Comparison of ENCODE assay signal across 7 cellular contexts in genomic region chr1:25431495-25432363, GRCh38. TPM values are rescaled to one million over a fixed set of nuclear protein-coding genes. Genes with fewer than 3 reads are reported as not detected.
A peak's percentile ranks its signal among the peaks of the same experiment; 100 is the strongest.
DNase-seq lines count a peak whose midpoint lies in the region; ATAC-seq and TF ChIP-seq lines count a peak whose summit lies in the region.

No MANE protein-coding gene starts in this region.

- H3K27me3 Mint-ChIP-seq in neural crest cell (ENCODE audit: low read depth): peaks cover 7% of the 10 kb centered on the region

- peak; percentile 2 for ATAC-seq in GM21528 (IDR thresholded peaks at IDR 0.05; ENCODE audit: low FRiP score, unreplicated experiment)
- no peak for ATAC-seq in GM21515 (IDR thresholded peaks at IDR 0.05; ENCODE audit: unreplicated experiment)
- ATAC-seq in HG03139 (IDR thresholded peaks at IDR 0.05; ENCODE audit: unreplicated experiment): no peak
- ATAC-seq in HG03439 (IDR thresholded peaks at IDR 0.05; ENCODE audit: unreplicated experiment): no peak

- H3K27ac ChIP-seq in SK-N-MC: peak overlapping the region; percentile 65

- H3K36me3 Mint-ChIP-seq in neural crest cell (ENCODE audit: low read depth): no peaks in the 10 kb centered on the region

- H3K9me3 Mint-ChIP-seq in neural crest cell: no peaks in the 10 kb centered on the region

- no peaks in the 10 kb centered on the region for H3K9me3 ChIP-seq in SK-N-MC (ENCODE audit: low read depth, low read length)

- TF ChIP-seq CTCF in epithelial cell of proximal tubule (conservative IDR thresholded peaks at IDR 0.05; ENCODE audit: low read depth, low read length): no peak
- TF ChIP-seq CTCF in neural crest cell (conservative IDR thresholded peaks at IDR 0.05): no peak

- H3K36me3 ChIP-seq in SK-N-MC (ENCODE audit: insufficient read depth, low read length): no peaks in the 10 kb centered on the region

- peak overlapping the region; percentile 5 for H3K27ac Mint-ChIP-seq in neural crest cell (ENCODE audit: unreplicated experiment)

- DNase-seq in SK-N-MC (ENCODE audit: low read depth, low spot score) (no peak), epithelial cell of proximal tubule (ENCODE audit: low read depth) (no peak), neural crest cell (ENCODE audit: low read depth, low spot score) (no peak)

- peaks cover 53% of the 10 kb centered on the region for H3K4me1 Mint-ChIP-seq in neural crest cell

- H3K9ac ChIP-seq in SK-N-MC (ENCODE audit: insufficient read length): peak overlapping the region; percentile 37

- H3K4me3 ChIP-seq in SK-N-MC: peak overlapping the region; percentile 80
- H3K4me3 ChIP-seq in epithelial cell of proximal tubule (ENCODE audit: low read depth, low read length): peak overlapping the region; percentile 87

- peak overlapping the region; percentile 88 for H3K4me3 Mint-ChIP-seq in neural crest cell

RNA-seq across cellular contexts. Expression of gene MACO1, which starts 1.0 kb away (rescaled TPM):
- total RNA-seq in epithelial cell of proximal tubule (7.9 and 11.5 TPM in 2 replicates), neural crest cell (25.4 and 27.4 TPM in 2 replicates)

RNA-seq across cellular contexts. Expression of gene RHCE, which starts 11.1 kb away (rescaled TPM):
- total RNA-seq in epithelial cell of proximal tubule: 0.22 TPM in 1 of 2 replicates, not detected in the other
- 0.82 TPM in 1 of 2 replicates, not detected in the other for total RNA-seq in neural crest cell
